In the genomic region with DNA sequence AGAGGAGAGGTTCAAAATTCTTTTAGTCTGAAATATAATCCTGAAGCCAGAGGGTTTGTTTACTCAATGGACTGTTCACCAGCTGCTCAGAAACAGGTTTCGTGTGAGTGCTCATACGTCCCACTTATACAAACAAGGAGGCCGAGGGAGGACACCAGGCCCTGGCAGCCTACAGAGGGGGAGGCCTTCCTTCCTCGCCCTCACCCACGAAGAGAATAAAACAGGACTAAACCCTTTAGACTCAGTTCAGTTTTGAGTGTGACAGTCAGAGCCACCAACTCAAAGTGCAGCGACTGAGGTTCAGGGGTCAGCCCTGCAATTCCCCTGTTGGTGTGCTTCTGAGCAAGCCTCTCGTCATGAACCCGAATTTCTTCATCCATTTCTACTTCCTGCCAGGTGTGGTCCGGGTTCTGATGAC, we compare ENCODE assay signal across 1 cellular context.
TF ChIP-seq lines count a peak whose summit lies in the region.

No MANE protein-coding gene starts in this region.

TF ChIP-seq in HEK293, 187 proteins besides CTCF, POLR2A, EP300 and RAD21 (continued from another document):
- TF ChIP-seq SETDB1 (IDR thresholded peaks at IDR 0.05; ENCODE audit: insufficient read length, low read length) (no peak), ZNF843 (tag by site-specific recombination; IDR thresholded peaks at IDR 0.05) (no peak), ZXDB (tag by site-specific recombination; IDR thresholded peaks at IDR 0.05) (no peak), EGR2 (tag by site-specific recombination; IDR thresholded peaks at IDR 0.05; ENCODE audit: low read depth) (peak; percentile 57; the same call in 1 of the 2 replicates), KLF8 (tag by site-specific recombination; IDR thresholded peaks at IDR 0.05) (no peak), KLF16 (tag by site-specific recombination; IDR thresholded peaks at IDR 0.05) (no peak), ZNF354C (tag by site-specific recombination; IDR thresholded peaks at IDR 0.05; ENCODE audit: borderline replicate concordance, low read depth) (no peak)
